ENCODE assay signal across 19 cellular contexts in the genomic region with DNA sequence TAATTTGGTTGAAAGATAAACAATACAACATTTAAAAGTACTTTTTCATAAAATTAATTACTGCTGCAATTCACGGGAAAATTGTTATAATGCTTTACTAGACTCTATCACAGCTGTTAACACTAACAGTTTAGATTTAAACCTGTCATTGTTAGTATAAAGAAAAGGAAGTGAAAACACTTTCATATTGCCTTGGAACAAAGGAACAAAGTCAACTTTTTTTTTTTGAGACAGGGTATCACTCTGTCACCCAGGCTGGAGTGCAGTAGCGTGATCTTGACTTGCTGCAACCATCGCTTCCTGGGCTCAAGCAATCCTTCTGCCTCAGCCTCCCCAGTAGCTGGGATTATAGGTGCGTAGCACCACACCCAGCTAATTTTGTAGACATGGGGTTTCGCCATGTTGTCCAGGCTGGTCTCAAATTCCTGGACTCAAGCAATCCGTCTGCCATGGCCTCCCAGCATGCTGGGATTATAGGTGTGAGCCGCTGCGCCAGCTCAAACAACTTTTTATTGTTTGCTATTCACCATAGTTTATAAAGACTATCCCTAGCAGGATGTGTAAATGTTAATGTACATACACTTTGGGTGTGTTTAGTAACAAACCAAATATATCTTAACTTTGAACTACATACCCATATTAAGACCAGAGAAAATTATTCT.
DNase-seq lines count a peak whose midpoint lies in the region; ATAC-seq and FAIRE-seq lines count a peak whose summit lies in the region.
"Had no signal": no experiment of that assay in that cellular context is flagged by ENCODE, and none has a peak within 500 bp of the region (broad histone marks: within the 10 kb centered on the region; RNA-seq: fewer than 3 reads in every experiment).

No MANE protein-coding gene starts in this region.

- peaks cover 3% of the 10 kb centered on the region for H3K4me1 Mint-ChIP-seq in T-helper 2 cell treated with Interferon-gamma antibody and Interleukin-4, amounts not matched to agents 5 μg/mL and 100 μg/mL, for 36 hours (ENCODE audit: low read depth)
- H3K4me1 Mint-ChIP-seq: brain had no signal

- no peak overlapping the region for H3K4me3 Mint-ChIP-seq in T-helper 2 cell treated with Interferon-gamma antibody and Interleukin-4, amounts not matched to agents 5 μg/mL and 100 μg/mL, for 36 hours
- H3K4me3 Mint-ChIP-seq: brain; effector memory CD8-positive, alpha-beta T cell; HFFc6; stimulated activated naive CD8-positive, alpha-beta T cell treated with anti-CD3 and anti-CD28 coated beads, Interleukin-15, Interleukin-2, amounts not matched to agents 100 ng/mL and 50 ng/mL, for 24 hours had no signal

- peaks cover 14% of the 10 kb centered on the region for H3K36me3 Mint-ChIP-seq in T-helper 2 cell treated with Interferon-gamma antibody and Interleukin-4, amounts not matched to agents 5 μg/mL and 100 μg/mL, for 36 hours (ENCODE audit: low read depth)

- FAIRE-seq in colon (lab: Jason Lieb, UNC): peak; percentile 18
- FAIRE-seq: keratinocyte had no signal

- no peaks in the 10 kb centered on the region for H3K27me3 Mint-ChIP-seq in T-helper 2 cell treated with Interferon-gamma antibody and Interleukin-4, amounts not matched to agents 5 μg/mL and 100 μg/mL, for 36 hours (ENCODE audit: low read depth)
- H3K27me3 Mint-ChIP-seq: brain; effector memory CD8-positive, alpha-beta T cell; stimulated activated naive CD8-positive, alpha-beta T cell treated with anti-CD3 and anti-CD28 coated beads, Interleukin-15, Interleukin-2, amounts not matched to agents 100 ng/mL and 50 ng/mL, for 24 hours had no signal

- no peak for DNase-seq in NCI-H1105 (lab: John Stamatoyannopoulos, UW)
- DNase-seq in T-helper 2 cell treated with Interferon-gamma antibody and Interleukin-4, amounts not matched to agents 5 μg/mL and 100 μg/mL, for 36 hours (ENCODE audit: low spot score): no peak
- no peak for DNase-seq in NCI-H2227 treated with DMSO at 0.1 percent for 48 hours (lab: John Stamatoyannopoulos, UW)
- DNase-seq in SW480 (ENCODE audit: low spot score): no peak
- DNase-seq: activated CD4-positive, alpha-beta T cell treated with anti-CD3 and anti-CD28 coated beads for 48 hours; effector memory CD8-positive, alpha-beta T cell; EL; gastrocnemius medialis; HFFc6; NCI-H2029 treated with DMSO at 0.1 percent for 48 hours; right cardiac atrium; stimulated activated CD4-positive, alpha-beta T cell treated with anti-CD3 and anti-CD28 coated beads, Interleukin-4, amount 100 ng/mL, for 24 hours had no signal

- ATAC-seq in GM18867 (IDR thresholded peaks at IDR 0.05; ENCODE audit: unreplicated experiment) (peak; percentile 81), GM21619 (IDR thresholded peaks at IDR 0.05; ENCODE audit: unreplicated experiment) (peak; percentile 79), HG03108 (IDR thresholded peaks at IDR 0.05; ENCODE audit: unreplicated experiment) (peak; percentile 91)
- ATAC-seq: effector memory CD8-positive, alpha-beta T cell; gastrocnemius medialis; right cardiac atrium had no signal

- H3K27ac Mint-ChIP-seq in T-helper 2 cell treated with Interferon-gamma antibody and Interleukin-4, amounts not matched to agents 5 μg/mL and 100 μg/mL, for 36 hours: no peak overlapping the region
- H3K27ac Mint-ChIP-seq: brain; effector memory CD8-positive, alpha-beta T cell; HFFc6; stimulated activated naive CD8-positive, alpha-beta T cell treated with anti-CD3 and anti-CD28 coated beads, Interleukin-15, Interleukin-2, amounts not matched to agents 100 ng/mL and 50 ng/mL, for 24 hours had no signal

- H3K9me3 Mint-ChIP-seq in T-helper 2 cell treated with Interferon-gamma antibody and Interleukin-4, amounts not matched to agents 5 μg/mL and 100 μg/mL, for 36 hours: no peaks in the 10 kb centered on the region
- H3K9me3 Mint-ChIP-seq: brain; effector memory CD8-positive, alpha-beta T cell; HFFc6; stimulated activated naive CD8-positive, alpha-beta T cell treated with anti-CD3 and anti-CD28 coated beads, Interleukin-15, Interleukin-2, amounts not matched to agents 100 ng/mL and 50 ng/mL, for 24 hours had no signal
